Comparison of ENCODE assay signal across 20 cellular contexts in the genomic region with DNA sequence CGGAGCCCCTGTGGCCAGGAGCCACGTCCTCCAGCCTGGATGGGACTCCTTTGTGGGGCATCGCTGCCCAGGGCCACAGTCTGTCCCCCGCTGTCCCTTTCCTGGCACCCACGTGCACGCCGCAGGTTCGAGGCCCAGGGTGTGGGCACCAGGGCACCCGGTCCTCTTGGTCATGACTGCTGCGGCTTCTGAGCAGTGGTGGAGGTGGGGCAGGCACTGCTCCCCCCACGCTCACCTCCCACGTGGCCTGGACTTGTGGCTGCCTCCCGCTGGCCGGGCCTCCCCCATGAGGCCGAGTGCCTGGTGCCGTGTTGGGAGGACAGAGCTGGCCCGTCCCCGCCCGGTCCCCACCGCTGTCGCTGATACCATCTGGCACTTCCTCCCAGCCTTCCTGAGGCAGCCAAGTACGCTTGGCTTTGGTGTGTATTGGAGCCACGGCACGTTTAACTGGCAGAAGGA. TPM values are rescaled to one million over a fixed set of nuclear protein-coding genes. Genes with fewer than 3 reads are reported as not detected.
DNase-seq lines count a peak whose midpoint lies in the region; ATAC-seq and TF ChIP-seq lines count a peak whose summit lies in the region.
"Had no signal": no experiment of that assay in that cellular context is flagged by ENCODE, and none has a peak within 500 bp of the region (broad histone marks: within the 10 kb centered on the region; RNA-seq: fewer than 3 reads in every experiment).

No MANE protein-coding gene starts in this region.

- H4K20me1 ChIP-seq in hepatocyte (ENCODE audit: insufficient read depth, poor library complexity, severe bottlenecking) = no peaks in the 10 kb centered on the region

- TF ChIP-seq POLR2A in tibial nerve (IDR thresholded peaks at IDR 0.05) = no peak

- peaks cover 4% of the 10 kb centered on the region for H3K4me1 ChIP-seq in hepatocyte (ENCODE audit: insufficient read depth)
- H3K4me1 ChIP-seq in tibial nerve = peaks cover 0 to 27% (median 0%) of the 10 kb centered on the region in 4 donors
- H3K4me1 ChIP-seq: SJSA1 had no signal

- H2AFZ ChIP-seq in hepatocyte = no peak overlapping the region

- CTCF ChIA-PET in T-cell (lab: Charles Lee) = no interaction called here

- no peaks in the 10 kb centered on the region for H3K36me3 ChIP-seq in hepatocyte (replicated peaks; ENCODE audit: insufficient read depth, low read depth)
- peaks cover 0 to 73% (median 0%) of the 10 kb centered on the region in 3 donors for H3K36me3 ChIP-seq in tibial nerve

- no peaks in the 10 kb centered on the region for H3K27me3 Mint-ChIP-seq in T-cell
- H3K27me3 Mint-ChIP-seq in effector memory CD8-positive, alpha-beta T cell = no peaks in the 10 kb centered on the region

- H3K4me3 Mint-ChIP-seq in T-cell = no peak overlapping the region
- no peak overlapping the region for H3K4me3 Mint-ChIP-seq in effector memory CD8-positive, alpha-beta T cell
- H3K4me3 Mint-ChIP-seq: H9 had no signal

- H3K9me3 Mint-ChIP-seq in T-cell = no peaks in the 10 kb centered on the region
- no peaks in the 10 kb centered on the region for H3K9me3 Mint-ChIP-seq in effector memory CD8-positive, alpha-beta T cell
- H3K9me3 Mint-ChIP-seq: H9 had no signal

- peaks cover 4% of the 10 kb centered on the region for H3K36me3 Mint-ChIP-seq in T-cell
- H3K36me3 Mint-ChIP-seq in effector memory CD8-positive, alpha-beta T cell (ENCODE audit: insufficient read depth) = peaks cover 6% of the 10 kb centered on the region

- no peak overlapping the region for H3K4me2 ChIP-seq in hepatocyte

- DNase-seq in Right ventricle myocardium inferior (ENCODE audit: missing footprints) (peak; percentile 40), left ventricle myocardium superior (no peak), UCSD-AML1 (lab: John Stamatoyannopoulos, UW; ENCODE audit: unreplicated experiment) (peak; percentile 72), hepatocyte (ENCODE audit: low spot score) (no peak), NCI-H82 (lab: John Stamatoyannopoulos, UW) (no peak), T-cell (no peak), tibial nerve (ENCODE audit: low spot score in 2 of 2) (no peak)
- no peak for DNase-seq in effector memory CD8-positive, alpha-beta T cell
- DNase-seq: 8988T, H9, NCI-H1105 treated with DMSO at 0.1 percent for 48 hours, NCI-H1930, NCI-H2171, NCI-H446 treated with DMSO at 0.1 percent for 48 hours, NCI-H748 treated with DMSO at 0.1 percent for 48 hours, RPMI8226, SW 1271 had no signal

- intact Hi-C loops in Right ventricle myocardium inferior (cut with DNase I) = no loop called here
- intact Hi-C loops in left ventricle myocardium superior (cut with micrococcal nuclease) = no loop called here

- H3K27ac ChIP-seq in hepatocyte (peak overlapping the region; percentile 58), tibial nerve (no peak overlapping the region)
- H3K27ac ChIP-seq: SJSA1 had no signal

- no peak for TF ChIP-seq EP300 in tibial nerve (IDR thresholded peaks at IDR 0.05)

- no peaks in the 10 kb centered on the region for H3K27me3 ChIP-seq in hepatocyte
- no peaks in the 10 kb centered on the region for H3K27me3 ChIP-seq in tibial nerve
- H3K27me3 ChIP-seq: SJSA1 had no signal

- no peak overlapping the region for H3K27ac Mint-ChIP-seq in T-cell
- H3K27ac Mint-ChIP-seq in effector memory CD8-positive, alpha-beta T cell = peak overlapping the region in 1 of 2 donors; percentile 26
- H3K27ac Mint-ChIP-seq: H9 had no signal

- ATAC-seq in Right ventricle myocardium inferior = no peak
- ATAC-seq in left ventricle myocardium superior = no peak
- ATAC-seq in T-cell (replicated peaks in 1 of 4) = no peak
- no peak for ATAC-seq in effector memory CD8-positive, alpha-beta T cell (replicated peaks)

- H3K9me2 ChIP-seq in hepatocyte (replicated peaks; ENCODE audit: insufficient read depth) = no peaks in the 10 kb centered on the region

- peaks cover 1 to 5% (median 3%) of the 10 kb centered on the region in 3 donors for H3K4me1 Mint-ChIP-seq in T-cell
- H3K4me1 Mint-ChIP-seq in effector memory CD8-positive, alpha-beta T cell (ENCODE audit: low read depth in 2 of 2) = peaks cover 3 to 9% of the 10 kb centered on the region in 2 donors

- POLR2A ChIA-PET in T-cell (lab: Charles Lee) = no interaction called here

- H3K9me3 ChIP-seq in hepatocyte (ENCODE audit: low read depth) (no peaks in the 10 kb centered on the region), tibial nerve (no peaks in the 10 kb centered on the region)
- H3K9me3 ChIP-seq: SJSA1 had no signal

- peaks cover 16% of the 10 kb centered on the region for H3K79me2 ChIP-seq in hepatocyte

- TF ChIP-seq CTCF in hepatocyte (IDR thresholded peaks at IDR 0.05; ENCODE audit: poor library complexity) = no peak
- no peak for TF ChIP-seq CTCF in tibial nerve (IDR thresholded peaks at IDR 0.05)

- WGBS in hepatocyte (ENCODE audit: low lambda C conversion rate, missing lambda C conversion rate) = 93% methylated on average over 16 of the region's 24 CpGs
- 79 to 80% methylated on average over 7 to 13 of the region's 24 CpGs for WGBS in tibial nerve, 2 donors

- H3K4me3 ChIP-seq in hepatocyte (no peak overlapping the region), tibial nerve (no peak overlapping the region)
- H3K4me3 ChIP-seq: SJSA1 had no signal

RNA-seq across cellular contexts. Expression of a gene that starts 12.8 kb away (rescaled TPM):
- total RNA-seq in Right ventricle myocardium inferior = 24.9 TPM
- 25.9 TPM for total RNA-seq in left ventricle myocardium superior
- total RNA-seq in hepatocyte = 27.4 and 40.9 TPM in 2 replicates
- polyA plus RNA-seq in hepatocyte = 87.7 and 135 TPM in 2 replicates
- 100 to 1,000 TPM in 4 of 5 donors, 10 to 100 TPM in 1; 96.5 to 173 (median 133) TPM for total RNA-seq in T-cell
- total RNA-seq in tibial nerve = 10 to 100 TPM; 51.1 to 97.2 (median 77.7) TPM

RNA-seq across cellular contexts. Expression of a gene that starts 12.9 kb away (rescaled TPM):
- total RNA-seq in Right ventricle myocardium inferior (46.7 TPM), left ventricle myocardium superior (43.8 TPM), hepatocyte (162 and 190 TPM in 2 replicates), T-cell (100 to 1,000 TPM in 3 of 5 donors, 10 to 100 TPM in 2; 86.7 to 127 (median 107) TPM), tibial nerve (100 to 1,000 TPM in 2 of 4 donors, 10 to 100 TPM in 2; 54.1 to 167 (median 87.7) TPM)
- polyA plus RNA-seq in hepatocyte = 150 and 151 TPM in 2 replicates

RNA-seq across cellular contexts. Expression of a gene that starts 18.8 kb away (rescaled TPM):
- total RNA-seq in Right ventricle myocardium inferior = not detected
- total RNA-seq in left ventricle myocardium superior = not detected
- total RNA-seq in hepatocyte = 0.23 TPM in 1 of 2 replicates, not detected in the other
- not detected in 2 replicates for polyA plus RNA-seq in hepatocyte
- total RNA-seq in T-cell = not detected
- total RNA-seq in tibial nerve = not detected
- total RNA-seq: Daoy, HT1080, SJSA1 had no signal

RNA-seq across cellular contexts. Expression of a gene that starts 33.3 kb away (rescaled TPM):
- total RNA-seq in Right ventricle myocardium inferior = not detected
- total RNA-seq in left ventricle myocardium superior = not detected
- not detected in 2 replicates for total RNA-seq in hepatocyte
- not detected in 2 replicates for polyA plus RNA-seq in hepatocyte
- 1 to 10 TPM in 2 of 5 donors, under 1 TPM in 3; 0.23 to 1.7 (median 0.99) TPM for total RNA-seq in T-cell
- under 1 TPM in 1 of 4 donors, not detected in 3; 0.39 TPM for total RNA-seq in tibial nerve
- total RNA-seq: HT1080, SJSA1 had no signal

RNA-seq across cellular contexts. Expression of a gene that starts 59.3 kb away (rescaled TPM):
- 0.68 TPM for total RNA-seq in Right ventricle myocardium inferior
- 0.87 TPM for total RNA-seq in left ventricle myocardium superior
- total RNA-seq in hepatocyte = not detected in 2 replicates
- 0.15 and 0.57 TPM in 2 replicates for polyA plus RNA-seq in hepatocyte
- under 1 TPM in 3 of 5 donors, not detected in 2; 0.22 to 0.49 (median 0.30) TPM for total RNA-seq in T-cell
- total RNA-seq in tibial nerve = 1 to 10 TPM in 2 of 4 donors, under 1 TPM in 2; 0.42 to 4.2 (median 2.2) TPM
- total RNA-seq: Daoy, H9, SJSA1 had no signal

Comparison
In these comparisons a context has a peak if more than half of its experiments do, and no peak if none do; other contexts are left out.
1. DNase-seq: peak in Right ventricle myocardium inferior (single experiment) and UCSD-AML1 (single experiment); none in left ventricle myocardium superior (single experiment), hepatocyte (single experiment), NCI-H82 (single experiment), T-cell (0 of 34), effector memory CD8-positive, alpha-beta T cell (0 of 3) and tibial nerve (0 of 2).